ENCODE assay signal across 21 cellular contexts in genomic region chr2:14194233-14194632, GRCh38.
DNase-seq lines count a peak whose midpoint lies in the region; ATAC-seq and TF ChIP-seq lines count a peak whose summit lies in the region.
"Had no signal": no experiment of that assay in that cellular context is flagged by ENCODE, and none has a peak within 500 bp of the region (broad histone marks: within the 10 kb centered on the region; RNA-seq: fewer than 3 reads in every experiment).

No MANE protein-coding gene starts in this region.

- peaks cover 11% of the 10 kb centered on the region for H3K4me1 ChIP-seq in PC-3 (ENCODE audit: insufficient read depth, low read length)
- H3K4me1 ChIP-seq in mesendoderm (ENCODE audit: control insufficient read depth, low read depth, low read length): no peaks in the 10 kb centered on the region
- H3K4me1 ChIP-seq: SJSA1 had no signal

- no CpG with 5 or more reads among the region's 1 CpG for WGBS in mesendoderm (ENCODE audit: extremely low coverage, insufficient coverage, low lambda C conversion rate)

- H3K79me2 ChIP-seq in PC-3 (ENCODE audit: low read length): no peaks in the 10 kb centered on the region
- H3K79me2 ChIP-seq in mesendoderm (ENCODE audit: control insufficient read depth, insufficient read depth, low read length): no peaks in the 10 kb centered on the region

- no peak overlapping the region for H3K27ac Mint-ChIP-seq in T-helper 17 cell
- H3K27ac Mint-ChIP-seq: B cell; CD4-positive, CD25-positive, alpha-beta regulatory T cell; T-helper 2 cell treated with Interferon-gamma antibody and Interleukin-4, amounts not matched to agents 5 μg/mL and 100 μg/mL, for 36 hours had no signal

- no peaks in the 10 kb centered on the region for H3K9me2 ChIP-seq in PC-3 (replicated peaks; ENCODE audit: low read length)

- no TSS peak for BruUV-seq in PC-3 (replicated peaks; lab: Mats Ljungman, UMichigan)

- no peaks in the 10 kb centered on the region for H3K9me3 ChIP-seq in PC-3 (ENCODE audit: low read length)
- H3K9me3 ChIP-seq in T-helper 17 cell (ENCODE audit: control insufficient read depth, low read length, poor library complexity, severe bottlenecking): no peaks in the 10 kb centered on the region

- H3K4ac ChIP-seq in mesendoderm (ENCODE audit: low read depth, low read length): no peak overlapping the region

- no peaks in the 10 kb centered on the region for H3K79me1 ChIP-seq in mesendoderm (ENCODE audit: low read length)

- CTCF ChIA-PET in PC-3 (lab: Charles Lee): no interaction called here

- no peak overlapping the region for H2BK15ac ChIP-seq in mesendoderm (replicated peaks; ENCODE audit: low read depth)

- no peak overlapping the region for H2BK5ac ChIP-seq in mesendoderm (ENCODE audit: low read length)

- no peak overlapping the region for H3K18ac ChIP-seq in mesendoderm (ENCODE audit: low read length)

- ATAC-seq in PC-3 (no peak), T-helper 17 cell (no peak)
- ATAC-seq: HCT116 had no signal

- H3K56ac ChIP-seq in mesendoderm (ENCODE audit: low read length): no peak overlapping the region

- no peaks in the 10 kb centered on the region for H3K4me1 Mint-ChIP-seq in T-helper 17 cell
- H3K4me1 Mint-ChIP-seq: B cell; CD4-positive, CD25-positive, alpha-beta regulatory T cell had no signal

- no peak overlapping the region for H4K8ac ChIP-seq in mesendoderm (ENCODE audit: low read depth, low read length)

- H3K4me3 ChIP-seq in PC-3 (ENCODE audit: low read length): no peak overlapping the region
- H3K4me3 ChIP-seq in mesendoderm (ENCODE audit: low read length): no peak overlapping the region
- H3K4me3 ChIP-seq: SJSA1 had no signal

- intact Hi-C loops in PC-3 (cut with micrococcal nuclease): no loop called here

- H3K4me2 ChIP-seq in PC-3 (ENCODE audit: low read length) (no peak overlapping the region), mesendoderm (ENCODE audit: low read length) (no peak overlapping the region)

- H3F3A ChIP-seq in PC-3 (ENCODE audit: low read length, unreplicated experiment): no peaks in the 10 kb centered on the region

- H3K36me3 Mint-ChIP-seq in T-helper 17 cell (ENCODE audit: low read depth): no peaks in the 10 kb centered on the region
- H3K36me3 Mint-ChIP-seq: CD4-positive, CD25-positive, alpha-beta regulatory T cell had no signal

- no peak overlapping the region for H3K23ac ChIP-seq in mesendoderm (ENCODE audit: low read length)

- H3K27ac ChIP-seq in PC-3 (ENCODE audit: low read length) (no peak overlapping the region), mesendoderm (ENCODE audit: low read depth, low read length) (no peak overlapping the region)
- H3K27ac ChIP-seq: 22Rv1, RWPE1, SJSA1 had no signal

- POLR2A ChIA-PET in PC-3 (lab: Charles Lee; ENCODE audit: unreplicated experiment): no interaction called here

- H3K4me3 Mint-ChIP-seq in T-helper 17 cell: no peak overlapping the region
- H3K4me3 Mint-ChIP-seq: B cell; CD4-positive, CD25-positive, alpha-beta regulatory T cell; T-helper 2 cell treated with Interferon-gamma antibody and Interleukin-4, amounts not matched to agents 5 μg/mL and 100 μg/mL, for 36 hours had no signal

- H3K36me3 ChIP-seq in PC-3 (ENCODE audit: low read depth, low read length) (no peaks in the 10 kb centered on the region), mesendoderm (ENCODE audit: control insufficient read depth, insufficient read depth, low read length) (no peaks in the 10 kb centered on the region)
- H3K36me3 ChIP-seq: SJSA1 had no signal

- no peak overlapping the region for H2AFZ ChIP-seq in PC-3 (ENCODE audit: low read length)

- no peak overlapping the region for H4K5ac ChIP-seq in mesendoderm (ENCODE audit: low read length)

- TF ChIP-seq CTCF in PC-3 (conservative IDR thresholded peaks at IDR 0.05; ENCODE audit: low read depth, low read length): no peak

- H3K9ac ChIP-seq in PC-3 (ENCODE audit: low read length): no peak overlapping the region
- H3K9ac ChIP-seq in mesendoderm (ENCODE audit: low read length): no peak overlapping the region

- H2AK5ac ChIP-seq in mesendoderm (ENCODE audit: low read length): no peak overlapping the region

- DNase-seq in NCI-H1092 treated with DMSO at 0.1 percent for 48 hours (lab: John Stamatoyannopoulos, UW): peak; percentile 34
- no peak for DNase-seq in NCI-H1092 (lab: John Stamatoyannopoulos, UW)
- peak; percentile 73 for DNase-seq in NCI-H2029 treated with DMSO at 0.1 percent for 48 hours (lab: John Stamatoyannopoulos, UW)
- DNase-seq in PC-3: peak; percentile 13
- peak; percentile 38 for DNase-seq in mesendoderm
- no peak for DNase-seq in T-helper 17 cell
- DNase-seq in NOMO-1 treated with DMSO at 0.1 percent for 48 hours (lab: John Stamatoyannopoulos, UW; ENCODE audit: unreplicated experiment): no peak
- no peak for DNase-seq in NCI-H1048 (lab: John Stamatoyannopoulos, UW)
- DNase-seq: Calu3; CD4-positive, CD25-positive, alpha-beta regulatory T cell; DMS79; NCI-H1436 treated with DMSO at 0.1 percent for 48 hours; NCI-H2107; NCI-H446; NK-92 treated with Interleukin-12 subunit alpha and Interleukin-12 subunit beta, amount 100 ng/mL, for 24 hours had no signal

- H2BK120ac ChIP-seq in mesendoderm (ENCODE audit: low read depth, low read length): no peak overlapping the region

- H3K27me3 Mint-ChIP-seq in T-helper 17 cell: no peaks in the 10 kb centered on the region
- H3K27me3 Mint-ChIP-seq: B cell; CD4-positive, CD25-positive, alpha-beta regulatory T cell had no signal

- no peaks in the 10 kb centered on the region for H4K20me1 ChIP-seq in PC-3 (ENCODE audit: low read length)

- H3K27me3 ChIP-seq in PC-3 (ENCODE audit: low read length) (peaks cover 12% of the 10 kb centered on the region; the same call in 1 of the 2 replicates), mesendoderm (ENCODE audit: insufficient read depth, low read length, poor library complexity) (no peaks in the 10 kb centered on the region)
- H3K27me3 ChIP-seq: SJSA1 had no signal

Comparison
In these comparisons a context has a peak if more than half of its experiments do, and no peak if none do; other contexts are left out.
1. DNase-seq: peak in NCI-H1092 treated with DMSO at 0.1 percent for 48 hours (single experiment), NCI-H2029 treated with DMSO at 0.1 percent for 48 hours (single experiment), PC-3 (single experiment) and mesendoderm (single experiment); none in NCI-H1092 (single experiment), T-helper 17 cell (0 of 3), NOMO-1 treated with DMSO at 0.1 percent for 48 hours (single experiment) and NCI-H1048 (single experiment).